In genomic region chr7:6231184-6231583, GRCh38 we compare ENCODE assay signal across 19 cellular contexts.
"Had no signal": no experiment of that assay in that cellular context is flagged by ENCODE, and none has a peak within 500 bp of the region (broad histone marks: within the 10 kb centered on the region; RNA-seq: fewer than 3 reads in every experiment).

No MANE protein-coding gene starts in this region.

- H3K27me3 Mint-ChIP-seq: naive B cell had no signal

- H3K4me3 ChIP-seq: adrenal gland, lower lobe of right lung, spleen, transverse colon had no signal

- H3K36me3 Mint-ChIP-seq: naive B cell had no signal

- H3K4me3 Mint-ChIP-seq: activated CD4-positive, alpha-beta T cell treated with anti-CD3 and anti-CD28 coated beads, Interleukin-2, amount 10 ng/mL, durations not matched to agents 7 days and 5 days; dendritic cell treated with granulocyte-macrophage colony-stimulating factor and Interleukin-4, amounts not matched to agents 40 ng/mL and 50 ng/mL, for 4 days had no signal

- H3K36me3 ChIP-seq: adrenal gland, lower lobe of right lung, spleen, transverse colon had no signal

- H3K27ac ChIP-seq: adrenal gland, spleen had no signal

- DNase-seq: activated CD4-positive, alpha-beta T cell treated with anti-CD3 and anti-CD28 coated beads, Interleukin-2, amount 10 ng/mL, durations not matched to agents 7 days and 5 days; activated CD4-positive, CD25-positive, alpha-beta regulatory T cell; activated CD8-positive, alpha-beta memory T cell treated with anti-CD3 and anti-CD28 coated beads for 24 hours; activated naive CD4-positive, alpha-beta T cell treated with anti-CD3 and anti-CD28 coated beads, Interleukin-2, amount 50 U/mL, for 16 hours; adrenal gland; central memory CD4-positive, alpha-beta T cell; erythroblast; hippocampal formation; lower lobe of right lung; naive B cell; spleen; stimulated activated CD4-positive, alpha-beta T cell treated with anti-CD3 and anti-CD28 coated beads, Interleukin-1b, Interleukin-23, amount 100 ng/mL, for 48 hours; stimulated activated naive CD4-positive, alpha-beta T cell; substantia nigra; T-helper 2 cell; transverse colon had no signal

- H3K27me3 ChIP-seq: adrenal gland, spleen, transverse colon had no signal

- H3K9me3 Mint-ChIP-seq: activated CD4-positive, alpha-beta T cell treated with anti-CD3 and anti-CD28 coated beads, Interleukin-2, amount 10 ng/mL, durations not matched to agents 7 days and 5 days; activated T-helper 2 cell treated with anti-CD3 and anti-CD28 coated beads, Interferon-gamma antibody, Interleukin-2, Interleukin-4, amounts not matched to agents 10 μg/mL and 5 μg/mL and 100 μg/mL, durations not matched to agents 14 hours and 24 hours and 36 hours; dendritic cell treated with granulocyte-macrophage colony-stimulating factor and Interleukin-4, amounts not matched to agents 40 ng/mL and 50 ng/mL, for 4 days; naive B cell had no signal

- H3K9me3 ChIP-seq: adrenal gland, lower lobe of right lung, spleen, transverse colon had no signal

- FAIRE-seq: TTC549 had no signal

- H3K27ac Mint-ChIP-seq: activated CD4-positive, alpha-beta T cell treated with anti-CD3 and anti-CD28 coated beads, Interleukin-2, amount 10 ng/mL, durations not matched to agents 7 days and 5 days; activated T-helper 2 cell treated with anti-CD3 and anti-CD28 coated beads, Interferon-gamma antibody, Interleukin-2, Interleukin-4, amounts not matched to agents 10 μg/mL and 5 μg/mL and 100 μg/mL, durations not matched to agents 14 hours and 24 hours and 36 hours had no signal
